18 cellular contexts compared by ENCODE assay signal in the genomic region with DNA sequence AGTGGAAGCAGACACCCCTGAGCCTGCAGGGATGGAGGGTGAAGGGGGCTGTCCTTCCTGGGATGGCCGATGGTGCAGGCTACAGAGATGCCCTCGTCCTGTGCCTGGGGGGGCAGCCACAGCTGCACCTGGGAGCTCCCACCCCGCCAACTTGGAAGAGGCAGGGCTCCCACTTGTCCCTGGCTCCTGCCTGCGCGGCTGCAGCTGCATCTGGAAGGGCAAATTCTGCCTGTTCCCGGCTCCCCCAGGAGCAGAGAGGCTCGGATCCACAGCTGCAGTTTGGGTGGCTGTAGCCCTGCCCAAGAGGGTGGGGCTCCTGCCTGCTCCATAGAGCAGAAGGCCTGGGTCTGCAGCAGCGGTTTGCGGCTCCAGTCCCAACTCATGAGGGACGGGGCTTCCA.
"Had no signal": no experiment of that assay in that cellular context is flagged by ENCODE, and none has a peak within 500 bp of the region (broad histone marks: within the 10 kb centered on the region; RNA-seq: fewer than 3 reads in every experiment).

No MANE protein-coding gene starts in this region.

- H3K27ac Mint-ChIP-seq: activated naive CD4-positive, alpha-beta T cell treated with anti-CD3 and anti-CD28 coated beads, Interleukin-2, amount 50 U/mL, for 24 hours; activated T-cell treated with anti-CD3 and anti-CD28 coated beads, Interleukin-2, amount 50 U/mL, for 72 hours; effector memory CD8-positive, alpha-beta T cell; natural killer cell treated with Interleukin-12 subunit alpha and Interleukin-12 subunit beta and Interleukin-15 and Interleukin-18, amount 100 ng/mL, for 72 hours; stimulated activated naive CD8-positive, alpha-beta T cell treated with anti-CD3 and anti-CD28 coated beads, Interleukin-15, Interleukin-2, amounts not matched to agents 100 ng/mL and 50 ng/mL, for 24 hours had no signal

- DNase-seq: activated CD8-positive, alpha-beta memory T cell treated with anti-CD3 and anti-CD28 coated beads, Interleukin-2, amount 50 U/mL, for 4 hours; activated effector memory CD4-positive, alpha-beta T cell treated with anti-CD3 and anti-CD28 coated beads, Interleukin-2, amount 50 U/mL, for 16 hours; activated T-cell treated with anti-CD3 and anti-CD28 coated beads, Interleukin-2, amount 50 U/mL, for 72 hours; amniotic stem cell; effector memory CD8-positive, alpha-beta T cell; foreskin fibroblast; mesendoderm; ovary; psoas muscle; right cardiac atrium; SK-N-SH; T-helper 1 cell; uterus had no signal

- H3K4me3 ChIP-seq: ovary, psoas muscle, skin epidermis, tibial nerve, uterus had no signal

- H3K36me3 Mint-ChIP-seq: natural killer cell treated with Interleukin-12 subunit alpha and Interleukin-12 subunit beta and Interleukin-15 and Interleukin-18, amount 100 ng/mL, for 72 hours had no signal

- H3K36me3 ChIP-seq: ovary, uterus had no signal

- H3K9me3 Mint-ChIP-seq: activated naive CD4-positive, alpha-beta T cell treated with anti-CD3 and anti-CD28 coated beads, Interleukin-2, amount 50 U/mL, for 24 hours; activated T-cell treated with anti-CD3 and anti-CD28 coated beads, Interleukin-2, amount 50 U/mL, for 72 hours; effector memory CD8-positive, alpha-beta T cell; natural killer cell treated with Interleukin-12 subunit alpha and Interleukin-12 subunit beta and Interleukin-15 and Interleukin-18, amount 100 ng/mL, for 72 hours; stimulated activated naive CD8-positive, alpha-beta T cell treated with anti-CD3 and anti-CD28 coated beads, Interleukin-15, Interleukin-2, amounts not matched to agents 100 ng/mL and 50 ng/mL, for 24 hours had no signal

- H3K27me3 Mint-ChIP-seq: activated naive CD4-positive, alpha-beta T cell treated with anti-CD3 and anti-CD28 coated beads, Interleukin-2, amount 50 U/mL, for 24 hours; effector memory CD8-positive, alpha-beta T cell; natural killer cell treated with Interleukin-12 subunit alpha and Interleukin-12 subunit beta and Interleukin-15 and Interleukin-18, amount 100 ng/mL, for 72 hours; stimulated activated naive CD8-positive, alpha-beta T cell treated with anti-CD3 and anti-CD28 coated beads, Interleukin-15, Interleukin-2, amounts not matched to agents 100 ng/mL and 50 ng/mL, for 24 hours had no signal

- H3K27ac ChIP-seq: ovary, psoas muscle, skin epidermis, uterus had no signal

- H3K9me3 ChIP-seq: ovary, psoas muscle, SK-N-SH, tibial nerve, uterus had no signal

- H3K9ac ChIP-seq: SK-N-SH had no signal

- H3K27me3 ChIP-seq: ovary, tibial nerve, uterus had no signal

- ATAC-seq: activated T-cell treated with anti-CD3 and anti-CD28 coated beads, Interleukin-2, amount 50 U/mL, for 72 hours; effector memory CD8-positive, alpha-beta T cell; natural killer cell treated with Interleukin-12 subunit alpha and Interleukin-12 subunit beta and Interleukin-15 and Interleukin-18, amount 100 ng/mL, for 72 hours; psoas muscle; right cardiac atrium had no signal

- H3K4me3 Mint-ChIP-seq: activated naive CD4-positive, alpha-beta T cell treated with anti-CD3 and anti-CD28 coated beads, Interleukin-2, amount 50 U/mL, for 24 hours; activated T-cell treated with anti-CD3 and anti-CD28 coated beads, Interleukin-2, amount 50 U/mL, for 72 hours; effector memory CD8-positive, alpha-beta T cell; natural killer cell treated with Interleukin-12 subunit alpha and Interleukin-12 subunit beta and Interleukin-15 and Interleukin-18, amount 100 ng/mL, for 72 hours had no signal
